In genomic region chr1:243354511-243355153, GRCh38 we compare ENCODE assay signal across 8 cellular contexts.
DNase-seq lines count a peak whose midpoint lies in the region; ATAC-seq, FAIRE-seq and TF ChIP-seq lines count a peak whose summit lies in the region.

No MANE protein-coding gene starts in this region.

- no peaks in the 10 kb centered on the region for H3F3A ChIP-seq in GM23338 (replicated peaks; ENCODE audit: low read depth)

- no peaks in the 10 kb centered on the region for H3K9me2 ChIP-seq in GM23338 (ENCODE audit: insufficient read depth)

- no peaks in the 10 kb centered on the region for H3K27me3 Mint-ChIP-seq in activated naive CD8-positive, alpha-beta T cell
- no peaks in the 10 kb centered on the region for H3K27me3 Mint-ChIP-seq in activated naive CD8-positive, alpha-beta T cell treated with anti-CD3 and anti-CD28 coated beads for 36 hours
- H3K27me3 Mint-ChIP-seq in effector memory CD8-positive, alpha-beta T cell = no peaks in the 10 kb centered on the region
- no peaks in the 10 kb centered on the region for H3K27me3 Mint-ChIP-seq in GM23338 (ENCODE audit: insufficient read depth, low read depth, poor library complexity)

- H3K9me3 Mint-ChIP-seq in activated naive CD8-positive, alpha-beta T cell (ENCODE audit: low read depth) = no peaks in the 10 kb centered on the region
- no peaks in the 10 kb centered on the region for H3K9me3 Mint-ChIP-seq in activated naive CD8-positive, alpha-beta T cell treated with anti-CD3 and anti-CD28 coated beads for 36 hours
- no peaks in the 10 kb centered on the region for H3K9me3 Mint-ChIP-seq in effector memory CD8-positive, alpha-beta T cell
- no peaks in the 10 kb centered on the region; the same call in 2 of the 3 replicates for H3K9me3 Mint-ChIP-seq in GM23338

- no peaks in the 10 kb centered on the region for H4K20me1 ChIP-seq in GM23338 (replicated peaks; ENCODE audit: insufficient read depth)

- no peak overlapping the region for H3K27ac Mint-ChIP-seq in activated naive CD8-positive, alpha-beta T cell
- no peak overlapping the region for H3K27ac Mint-ChIP-seq in activated naive CD8-positive, alpha-beta T cell treated with anti-CD3 and anti-CD28 coated beads for 36 hours
- peak overlapping the region; percentile 60 to 74 for H3K27ac Mint-ChIP-seq in effector memory CD8-positive, alpha-beta T cell
- no peak overlapping the region for H3K27ac Mint-ChIP-seq in GM23338

- H3K4me3 Mint-ChIP-seq in activated naive CD8-positive, alpha-beta T cell = peak overlapping the region; percentile 44
- no peak overlapping the region for H3K4me3 Mint-ChIP-seq in activated naive CD8-positive, alpha-beta T cell treated with anti-CD3 and anti-CD28 coated beads for 36 hours
- H3K4me3 Mint-ChIP-seq in effector memory CD8-positive, alpha-beta T cell = peak overlapping the region; percentile 61 to 77
- no peak overlapping the region for H3K4me3 Mint-ChIP-seq in GM23338

- 11 to 22% (median 15%) methylated on average over 4 of the region's 4 CpGs for WGBS in small intestine, 3 donors

- no peaks in the 10 kb centered on the region for H3K27me3 ChIP-seq in small intestine (ENCODE audit: control insufficient read depth in 2 of 2, insufficient read depth in 2 of 2, low read length in 2 of 2)
- no peaks in the 10 kb centered on the region for H3K27me3 ChIP-seq in GM23338 (ENCODE audit: insufficient read depth)

- H3K4me1 Mint-ChIP-seq in activated naive CD8-positive, alpha-beta T cell (ENCODE audit: low read depth) = peaks cover 18% of the 10 kb centered on the region
- peaks cover 10% of the 10 kb centered on the region for H3K4me1 Mint-ChIP-seq in activated naive CD8-positive, alpha-beta T cell treated with anti-CD3 and anti-CD28 coated beads for 36 hours
- H3K4me1 Mint-ChIP-seq in effector memory CD8-positive, alpha-beta T cell (ENCODE audit: low read depth in 2 of 2) = peaks cover 0 to 7% of the 10 kb centered on the region in 2 donors
- no peaks in the 10 kb centered on the region for H3K4me1 Mint-ChIP-seq in GM23338

- no peak for FAIRE-seq in small intestine (lab: Jason Lieb, UNC)

- no peaks in the 10 kb centered on the region for H3K79me2 ChIP-seq in GM23338 (replicated peaks; ENCODE audit: insufficient read depth)

- H3K36me3 Mint-ChIP-seq in activated naive CD8-positive, alpha-beta T cell = peaks cover 12% of the 10 kb centered on the region
- peaks cover 24% of the 10 kb centered on the region for H3K36me3 Mint-ChIP-seq in activated naive CD8-positive, alpha-beta T cell treated with anti-CD3 and anti-CD28 coated beads for 36 hours
- H3K36me3 Mint-ChIP-seq in effector memory CD8-positive, alpha-beta T cell (ENCODE audit: insufficient read depth) = no peaks in the 10 kb centered on the region
- H3K36me3 Mint-ChIP-seq in GM23338 (ENCODE audit: low read depth) = no peaks in the 10 kb centered on the region; the same call in 2 of the 3 replicates

- H3K27ac ChIP-seq in small intestine (ENCODE audit: low read depth in 1 of 2, low read length in 1 of 2) (peak overlapping the region in 1 of 2 donors; percentile 24), GM23338 (ENCODE audit: low read depth) (no peak overlapping the region)

- no peak overlapping the region for H2AFZ ChIP-seq in GM23338

- H3K36me3 ChIP-seq in small intestine (ENCODE audit: control insufficient read depth in 2 of 2, insufficient read depth in 2 of 2, low read length in 2 of 2) (peaks cover 2% of the 10 kb centered on the region in 2 donors), GM23338 (ENCODE audit: insufficient read depth) (no peaks in the 10 kb centered on the region)

- TF ChIP-seq CTCF in GM23338 (conservative IDR thresholded peaks at IDR 0.05; ENCODE audit: low read depth in 2 of 2) = no peak

- H3K4me1 ChIP-seq in small intestine (ENCODE audit: control insufficient read depth in 2 of 2, insufficient read depth in 1 of 2, low read depth in 1 of 2, low read length in 1 of 2) (no peaks in the 10 kb centered on the region), GM23338 (ENCODE audit: insufficient read depth) (no peaks in the 10 kb centered on the region)

- ATAC-seq in HG03342 (IDR thresholded peaks at IDR 0.05; ENCODE audit: unreplicated experiment) (peak; percentile 67), GM23338 (no peak)
- no peak for ATAC-seq in effector memory CD8-positive, alpha-beta T cell (replicated peaks)

- no peak overlapping the region for H3K4me2 ChIP-seq in GM23338

- H3K4me3 ChIP-seq in small intestine (ENCODE audit: low read depth in 1 of 2, low read length in 2 of 2) = peak overlapping the region in 1 of 2 donors; percentile 38
- H3K4me3 ChIP-seq in GM23338 = no peak overlapping the region

- DNase-seq in activated naive CD8-positive, alpha-beta T cell treated with anti-CD3 and anti-CD28 coated beads for 36 hours = no peak
- DNase-seq in effector memory CD8-positive, alpha-beta T cell = no peak
- DNase-seq in small intestine = peak; percentile 67
- DNase-seq in epidermal melanocyte (ENCODE audit: insufficient read length, low spot score) = no peak
- no peak for DNase-seq in NCI-H187 treated with DMSO at 0.1 percent for 48 hours (lab: John Stamatoyannopoulos, UW)
- DNase-seq in GM23338 (ENCODE audit: low spot score) = no peak

- no peaks in the 10 kb centered on the region for H3K9me3 ChIP-seq in small intestine (ENCODE audit: control insufficient read depth, low read depth)

TF ChIP-seq in GM23338, 12 proteins besides CTCF, POLR2A, EP300 and RAD21 (continues in another document):
- TF ChIP-seq EZH2 (IDR thresholded peaks at IDR 0.05; ENCODE audit: low read depth, unreplicated experiment) (no peak), ETS1 (IDR thresholded peaks at IDR 0.05) (no peak), EZH2phosphoT487 (IDR thresholded peaks at IDR 0.05; ENCODE audit: unreplicated experiment) (no peak), NANOG (IDR thresholded peaks at IDR 0.05; ENCODE audit: borderline replicate concordance) (no peak), ZNF331 (CRISPR knock-in tag; IDR thresholded peaks at IDR 0.05; ENCODE audit: low read depth) (no peak), STAT1 (IDR thresholded peaks at IDR 0.05; ENCODE audit: unreplicated experiment) (no peak)

Comparison
In these comparisons a context has a peak if more than half of its experiments do, and no peak if none do; other contexts are left out.
1. H3K4me3 Mint-ChIP-seq: peak in activated naive CD8-positive, alpha-beta T cell (single experiment) and effector memory CD8-positive, alpha-beta T cell (2 of 2); none in activated naive CD8-positive, alpha-beta T cell treated with anti-CD3 and anti-CD28 coated beads for 36 hours (single experiment) and GM23338 (single experiment).
2. H3K27ac Mint-ChIP-seq: peak in effector memory CD8-positive, alpha-beta T cell (2 of 2); none in activated naive CD8-positive, alpha-beta T cell (single experiment), activated naive CD8-positive, alpha-beta T cell treated with anti-CD3 and anti-CD28 coated beads for 36 hours (single experiment) and GM23338 (single experiment).